ENCODE assay signal across 8 cellular contexts in genomic region chr11:22807855-22808558, GRCh38.
DNase-seq lines count a peak whose midpoint lies in the region; ATAC-seq lines count a peak whose summit lies in the region.

No MANE protein-coding gene starts in this region.

- H3K36me3 Mint-ChIP-seq in activated T-cell treated with anti-CD3 and anti-CD28 coated beads, Interleukin-2, amount 50 U/mL, for 24 hours (ENCODE audit: low read depth), result peaks cover 6% of the 10 kb centered on the region

- no peak overlapping the region for H3K4me3 Mint-ChIP-seq in activated T-cell treated with anti-CD3 and anti-CD28 coated beads, Interleukin-2, amount 50 U/mL, for 24 hours

- H3K4me1 Mint-ChIP-seq in activated T-cell treated with anti-CD3 and anti-CD28 coated beads, Interleukin-2, amount 50 U/mL, for 24 hours (ENCODE audit: low read depth), result no peaks in the 10 kb centered on the region

- H3K27me3 Mint-ChIP-seq in activated T-cell treated with anti-CD3 and anti-CD28 coated beads, Interleukin-2, amount 50 U/mL, for 24 hours, result peaks cover 4% of the 10 kb centered on the region

- in situ Hi-C loops in KBM-7 (cut with MboI; ENCODE audit: low pct_unique_long_range_greater_than_20kb, low sequenced_read_pairs), result no loop called here

- H3K27ac Mint-ChIP-seq in activated T-cell treated with anti-CD3 and anti-CD28 coated beads, Interleukin-2, amount 50 U/mL, for 24 hours, result no peak overlapping the region

- DNase-seq in KBM-7 (peak; percentile 39), kidney tubule cell (ENCODE audit: low spot score) (peak; percentile 8), inferior parietal cortex (ENCODE audit: extremely low spot score) (no peak), NCI-H748 treated with DMSO at 0.1 percent for 48 hours (lab: John Stamatoyannopoulos, UW) (no peak), NCI-H446 (lab: John Stamatoyannopoulos, UW) (no peak)
- no peak for DNase-seq in activated T-cell treated with anti-CD3 and anti-CD28 coated beads, Interleukin-2, amount 50 U/mL, for 24 hours

- H3K9me3 Mint-ChIP-seq in activated T-cell treated with anti-CD3 and anti-CD28 coated beads, Interleukin-2, amount 50 U/mL, for 24 hours, result peaks cover 8% of the 10 kb centered on the region

- ATAC-seq in GM18907 (IDR thresholded peaks at IDR 0.05; ENCODE audit: unreplicated experiment), result peak; percentile 99
- peak; percentile 96 for ATAC-seq in HG02610 (IDR thresholded peaks at IDR 0.05; ENCODE audit: unreplicated experiment)

Comparison
In these comparisons a context has a peak if more than half of its experiments do, and no peak if none do; other contexts are left out.
1. DNase-seq: peak in KBM-7 (single experiment) and kidney tubule cell (single experiment); none in inferior parietal cortex (single experiment), NCI-H748 treated with DMSO at 0.1 percent for 48 hours (single experiment), activated T-cell treated with anti-CD3 and anti-CD28 coated beads, Interleukin-2, amount 50 U/mL, for 24 hours (single experiment) and NCI-H446 (0 of 2).